In the genomic region with DNA sequence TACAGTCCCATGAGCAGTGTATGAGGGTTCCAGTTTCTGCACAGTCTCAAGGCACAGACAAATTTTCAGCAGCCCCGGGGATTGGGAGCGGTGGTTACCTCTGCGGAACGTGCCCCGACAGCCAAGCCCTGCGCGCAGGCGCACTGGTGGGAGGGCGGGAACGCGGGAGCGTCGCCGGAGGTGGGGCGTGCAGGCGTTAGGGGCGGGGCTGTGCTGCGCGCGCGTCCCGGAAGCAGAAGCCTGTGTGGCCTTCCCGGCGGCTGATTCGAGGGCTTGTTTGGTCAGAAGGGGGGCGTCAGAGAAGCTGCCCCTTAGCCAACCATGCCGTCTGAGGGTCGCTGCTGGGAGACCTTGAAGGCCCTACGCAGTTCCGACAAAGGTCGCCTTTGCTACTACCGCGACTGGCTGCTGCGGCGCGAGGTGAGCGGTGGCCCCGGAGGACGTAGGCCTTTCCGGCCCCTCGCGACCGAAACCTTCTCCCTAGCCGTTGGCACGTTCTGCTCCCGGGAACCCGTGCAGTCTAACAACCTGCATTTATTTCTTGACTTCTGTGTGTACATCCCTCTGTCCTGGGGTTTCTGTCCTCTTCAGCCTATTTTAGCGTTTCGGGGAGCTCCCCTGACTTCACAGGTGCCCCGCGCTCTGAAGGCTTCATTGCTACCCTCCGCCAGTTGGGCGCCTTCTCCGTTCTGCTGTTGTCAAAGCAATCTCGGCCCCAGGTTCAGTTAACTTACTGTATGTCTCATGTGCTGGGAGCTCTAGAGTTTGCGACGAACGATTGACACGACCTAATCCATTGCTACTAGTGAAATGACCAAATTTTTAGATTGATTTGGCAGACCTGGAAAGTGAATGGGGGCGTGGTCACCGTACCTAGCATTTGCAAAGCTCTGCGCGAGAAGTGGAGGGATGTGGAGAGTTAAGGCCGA, we compare ENCODE assay signal across 1 cellular context.
TF ChIP-seq lines count a peak whose summit lies in the region.

A gene with protein sequence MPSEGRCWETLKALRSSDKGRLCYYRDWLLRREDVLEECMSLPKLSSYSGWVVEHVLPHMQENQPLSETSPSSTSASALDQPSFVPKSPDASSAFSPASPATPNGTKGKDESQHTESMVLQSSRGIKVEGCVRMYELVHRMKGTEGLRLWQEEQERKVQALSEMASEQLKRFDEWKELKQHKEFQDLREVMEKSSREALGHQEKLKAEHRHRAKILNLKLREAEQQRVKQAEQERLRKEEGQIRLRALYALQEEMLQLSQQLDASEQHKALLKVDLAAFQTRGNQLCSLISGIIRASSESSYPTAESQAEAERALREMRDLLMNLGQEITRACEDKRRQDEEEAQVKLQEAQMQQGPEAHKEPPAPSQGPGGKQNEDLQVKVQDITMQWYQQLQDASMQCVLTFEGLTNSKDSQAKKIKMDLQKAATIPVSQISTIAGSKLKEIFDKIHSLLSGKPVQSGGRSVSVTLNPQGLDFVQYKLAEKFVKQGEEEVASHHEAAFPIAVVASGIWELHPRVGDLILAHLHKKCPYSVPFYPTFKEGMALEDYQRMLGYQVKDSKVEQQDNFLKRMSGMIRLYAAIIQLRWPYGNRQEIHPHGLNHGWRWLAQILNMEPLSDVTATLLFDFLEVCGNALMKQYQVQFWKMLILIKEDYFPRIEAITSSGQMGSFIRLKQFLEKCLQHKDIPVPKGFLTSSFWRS (plus strand): TSS at position 235 of the 929 bp plus-strand sequence. CDS start 87 bp downstream, at position 322.

TF ChIP-seq in HCT116, 20 proteins besides CTCF, POLR2A, EP300 and RAD21 (continued from another document):
- TF ChIP-seq REST (IDR thresholded peaks at IDR 0.05; ENCODE audit: low read depth) (no peak), JUND (IDR thresholded peaks at IDR 0.05) (no peak), SIN3A (IDR thresholded peaks at IDR 0.05; ENCODE audit: low read depth) (peak; percentile 88), POLR2AphosphoS5 (IDR thresholded peaks at IDR 0.05; ENCODE audit: low read depth, low read length) (peak; percentile 97), ZNF274 (IDR thresholded peaks at IDR 0.05; ENCODE audit: low read depth, low read length) (no peak), CBX3 (IDR thresholded peaks at IDR 0.05; ENCODE audit: low read depth) (no peak), CEBPB (IDR thresholded peaks at IDR 0.05; ENCODE audit: low read depth) (no peak), ZFX (IDR thresholded peaks at IDR 0.05) (peak; percentile 89), ELF1 (IDR thresholded peaks at IDR 0.05; ENCODE audit: borderline replicate concordance, low read depth) (peak; percentile 79), EZH2 (IDR thresholded peaks at IDR 0.05) (no peak)
- TF ChIP-seq, protein P1, sequence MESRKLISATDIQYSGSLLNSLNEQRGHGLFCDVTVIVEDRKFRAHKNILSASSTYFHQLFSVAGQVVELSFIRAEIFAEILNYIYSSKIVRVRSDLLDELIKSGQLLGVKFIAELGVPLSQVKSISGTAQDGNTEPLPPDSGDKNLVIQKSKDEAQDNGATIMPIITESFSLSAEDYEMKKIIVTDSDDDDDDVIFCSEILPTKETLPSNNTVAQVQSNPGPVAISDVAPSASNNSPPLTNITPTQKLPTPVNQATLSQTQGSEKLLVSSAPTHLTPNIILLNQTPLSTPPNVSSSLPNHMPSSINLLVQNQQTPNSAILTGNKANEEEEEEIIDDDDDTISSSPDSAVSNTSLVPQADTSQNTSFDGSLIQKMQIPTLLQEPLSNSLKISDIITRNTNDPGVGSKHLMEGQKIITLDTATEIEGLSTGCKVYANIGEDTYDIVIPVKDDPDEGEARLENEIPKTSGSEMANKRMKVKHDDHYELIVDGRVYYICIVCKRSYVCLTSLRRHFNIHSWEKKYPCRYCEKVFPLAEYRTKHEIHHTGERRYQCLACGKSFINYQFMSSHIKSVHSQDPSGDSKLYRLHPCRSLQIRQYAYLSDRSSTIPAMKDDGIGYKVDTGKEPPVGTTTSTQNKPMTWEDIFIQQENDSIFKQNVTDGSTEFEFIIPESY (IDR thresholded peaks at IDR 0.05; ENCODE audit: extremely low read depth, insufficient replicate concordance, low read length): no peak
TF ChIP-seq in HCT116: peak in this region for 7.
